22 cellular contexts compared by ENCODE assay signal in the genomic region with DNA sequence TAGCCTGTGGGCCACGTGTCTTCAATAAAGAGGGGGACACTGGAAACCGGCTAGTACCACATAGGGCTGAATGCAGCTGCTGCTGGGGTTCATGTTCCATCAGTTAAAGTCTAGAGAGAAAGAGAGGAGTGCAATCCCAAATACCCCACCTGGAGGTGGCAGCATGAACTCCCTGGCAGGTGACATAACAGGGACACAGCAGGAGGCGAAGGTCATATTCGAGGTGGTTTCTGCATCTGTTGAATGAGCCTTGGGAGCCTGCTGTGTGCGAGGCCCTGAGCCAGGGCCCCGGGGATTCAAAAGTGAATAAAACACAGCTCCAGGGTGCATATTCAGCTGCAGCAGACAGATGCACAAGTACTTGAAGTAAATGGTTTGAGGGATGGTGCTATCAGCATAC.
DNase-seq lines count a peak whose midpoint lies in the region; ATAC-seq, FAIRE-seq and TF ChIP-seq lines count a peak whose summit lies in the region.
"Had no signal": no experiment of that assay in that cellular context is flagged by ENCODE, and none has a peak within 500 bp of the region (broad histone marks: within the 10 kb centered on the region; RNA-seq: fewer than 3 reads in every experiment).

No MANE protein-coding gene starts in this region.

- H3K27ac ChIP-seq in H1 (ENCODE audit: low read depth, low read length), result no peak overlapping the region
- H3K27ac ChIP-seq: prostate gland, transverse colon had no signal

- FAIRE-seq in H1 (lab: Jason Lieb, UNC), result peak; percentile 28
- FAIRE-seq: endometrium had no signal

- 72% methylated on average over 6 of the region's 6 CpGs; no CpG with 5 or more reads in 1 of the 2 experiments for WGBS in H1 (ENCODE audit: extremely low coverage in 1 of 2, insufficient coverage in 1 of 2, insufficient read length in 1 of 2, insufficient replicate concordance in 2 of 2, low coverage in 1 of 2, low lambda C conversion rate in 2 of 2, missing lambda C conversion rate in 1 of 2), 2 experiments

- H3K36me3 Mint-ChIP-seq in activated CD4-positive, alpha-beta T cell treated with anti-CD3 and anti-CD28 coated beads, Interleukin-2, amount 10 ng/mL, durations not matched to agents 24 days and 14 days (ENCODE audit: low read depth), result no peaks in the 10 kb centered on the region
- H3K36me3 Mint-ChIP-seq: natural killer cell treated with Interleukin-12 subunit alpha and Interleukin-12 subunit beta and Interleukin-15 and Interleukin-18, amount 100 ng/mL, for 72 hours had no signal

- H3K23ac ChIP-seq in H1 (ENCODE audit: insufficient read length), result no peak overlapping the region

- H3K4me1 Mint-ChIP-seq in activated CD4-positive, alpha-beta T cell treated with anti-CD3 and anti-CD28 coated beads, Interleukin-2, amount 10 ng/mL, durations not matched to agents 24 days and 14 days, result no peaks in the 10 kb centered on the region

- no peak overlapping the region for H3K56ac ChIP-seq in H1 (replicated peaks; ENCODE audit: insufficient read length, low read depth, low read length)

- H2AK5ac ChIP-seq in H1 (ENCODE audit: low read depth, low read length), result no peak overlapping the region

- no peak overlapping the region for H3K4me2 ChIP-seq in H1 (ENCODE audit: insufficient read depth in 1 of 2, low read depth in 2 of 2, low read length in 2 of 2)

- no peaks in the 10 kb centered on the region for H3K27me3 ChIP-seq in H1 (replicated peaks in 1 of 4; ENCODE audit: control insufficient read depth in 3 of 4, extremely low read depth in 1 of 4, insufficient read depth in 3 of 4, low read length in 3 of 4)

- no peak overlapping the region for H2BK120ac ChIP-seq in H1 (replicated peaks; ENCODE audit: low read depth, low read length)

- no peak overlapping the region for H2BK15ac ChIP-seq in H1 (ENCODE audit: low read length)

- no peak overlapping the region for H2BK20ac ChIP-seq in H1 (ENCODE audit: low read length)

- H3K27me3 Mint-ChIP-seq in activated CD4-positive, alpha-beta T cell treated with anti-CD3 and anti-CD28 coated beads, Interleukin-2, amount 10 ng/mL, durations not matched to agents 24 days and 14 days, result peaks cover 9% of the 10 kb centered on the region

- no peak overlapping the region for H4K91ac ChIP-seq in H1 (replicated peaks; ENCODE audit: insufficient read length, low read length)

- no peaks in the 10 kb centered on the region for H3K23me2 ChIP-seq in H1 (ENCODE audit: low read depth, low read length)

- no peaks in the 10 kb centered on the region for H4K20me1 ChIP-seq in H1 (replicated peaks in 1 of 2; ENCODE audit: control insufficient read depth in 1 of 2, insufficient read depth in 2 of 2, low read length in 2 of 2)

- peak; percentile 39 to 51 for TF ChIP-seq RAD21 in H1 (IDR thresholded peaks at IDR 0.05 in 1 of 2, conservative IDR thresholded peaks at IDR 0.05 in 1 of 2; ENCODE audit: low read depth in 2 of 2, low read length in 2 of 2)

- intact Hi-C loops in activated CD4-positive, alpha-beta T cell treated with anti-CD3 and anti-CD28 coated beads, Interleukin-2, amount 10 ng/mL, durations not matched to agents 24 days and 14 days (cut with micrococcal nuclease), result no loop called here

- ATAC-seq in GM21717 (IDR thresholded peaks at IDR 0.05; ENCODE audit: unreplicated experiment) (no peak), HG03439 (IDR thresholded peaks at IDR 0.05; ENCODE audit: unreplicated experiment) (no peak)

- peak; percentile 12 for DNase-seq in DMS53 (lab: John Stamatoyannopoulos, UW)
- no peak for DNase-seq in DMS53 treated with DMSO at 0.1 percent for 48 hours (lab: John Stamatoyannopoulos, UW; ENCODE audit: unreplicated experiment)
- peak; percentile 99 for DNase-seq in NCI-H345 treated with DMSO at 0.1 percent for 48 hours (lab: John Stamatoyannopoulos, UW; ENCODE audit: unreplicated experiment)
- peak in 1 of 2 experiments; percentile 50 for DNase-seq in H1 (ENCODE audit: low read depth in 1 of 2, low spot score in 2 of 2)
- DNase-seq in stimulated activated naive CD4-positive, alpha-beta T cell (lab: John Stamatoyannopoulos, UW), result no peak
- DNase-seq in activated CD4-positive, alpha-beta T cell treated with anti-CD3 and anti-CD28 coated beads, Interleukin-2, amount 10 ng/mL, durations not matched to agents 24 days and 14 days, result no peak
- DNase-seq: 8988T; activated gamma-delta T cell; amniotic stem cell; C1 segment of cervical spinal cord; DMS79 treated with DMSO at 0.1 percent for 48 hours; Kasumi-1; NCI-H1694 treated with DMSO at 0.1 percent for 48 hours; stimulated activated CD4-positive, alpha-beta T cell treated with anti-CD3 and anti-CD28 coated beads, Interleukin-12 subunit alpha, Interleukin-12 subunit beta, amount 100 ng/mL, for 4 hours; stimulated activated naive CD4-positive, alpha-beta T cell treated with Interleukin-2 at 50 U/mL for 16 hours; T-helper 1 cell; transverse colon had no signal

- H3K4ac ChIP-seq in H1 (replicated peaks; ENCODE audit: insufficient read length, low read depth, low read length), result no peak overlapping the region

- H3K9me3 ChIP-seq in H1 (ENCODE audit: insufficient read depth in 2 of 2, low read depth in 1 of 2, low read length in 1 of 2), result 0 out of 4 replicates have a peak, but pooled peaks cover 0 to 6% of the 10 kb centered on the region in 2 experiments
- H3K9me3 ChIP-seq: prostate gland, transverse colon had no signal

- peak; percentile 9 to 48 (median 45); a peak in 3 of 4 replicates for TF ChIP-seq CTCF in H1 (IDR thresholded peaks at IDR 0.05; ENCODE audit: control extremely low read depth in 1 of 3, insufficient read depth in 1 of 3, low read depth in 1 of 3, low read length in 3 of 3)

- H3K79me2 ChIP-seq in H1 (ENCODE audit: control insufficient read depth in 1 of 2, insufficient read depth in 2 of 2, low read length in 2 of 2), result no peaks in the 10 kb centered on the region

- CTCF ChIA-PET in H1 (lab: Charles Lee; ENCODE audit: partially characterized antibody), result interaction anchor here (0.5 to 1.6 kb wide), 10 partner anchors 10 to 272 kb away, joined by 3 read pairs; no protein-coding TSS in a partner anchor

- no peak overlapping the region for H2BK5ac ChIP-seq in H1 (ENCODE audit: low read depth, low read length)

- H3K9me3 Mint-ChIP-seq in activated CD4-positive, alpha-beta T cell treated with anti-CD3 and anti-CD28 coated beads, Interleukin-2, amount 10 ng/mL, durations not matched to agents 24 days and 14 days, result peaks cover 4% of the 10 kb centered on the region
- H3K9me3 Mint-ChIP-seq: natural killer cell treated with Interleukin-12 subunit alpha and Interleukin-12 subunit beta and Interleukin-15 and Interleukin-18, amount 100 ng/mL, for 72 hours had no signal

- no peak overlapping the region for H3K18ac ChIP-seq in H1 (ENCODE audit: extremely low read depth, low read length)

- no peak for TF ChIP-seq POLR2A in H1 (IDR thresholded peaks at IDR 0.05; ENCODE audit: control extremely low read depth in 1 of 2, low read depth in 2 of 2, low read length in 2 of 2)

- POLR2A ChIA-PET in H1 (lab: Charles Lee; ENCODE audit: partially characterized antibody), result no interaction called here

- no peak overlapping the region for H2BK12ac ChIP-seq in H1 (ENCODE audit: low read depth, low read length)

- H3K9ac ChIP-seq in H1 (replicated peaks in 1 of 4; ENCODE audit: extremely low read depth in 1 of 4, low read depth in 3 of 4, low read length in 3 of 4), result no peak overlapping the region

- no peak overlapping the region for H3K4me3 Mint-ChIP-seq in activated CD4-positive, alpha-beta T cell treated with anti-CD3 and anti-CD28 coated beads, Interleukin-2, amount 10 ng/mL, durations not matched to agents 24 days and 14 days
- H3K4me3 Mint-ChIP-seq: natural killer cell treated with Interleukin-12 subunit alpha and Interleukin-12 subunit beta and Interleukin-15 and Interleukin-18, amount 100 ng/mL, for 72 hours had no signal

- H3K36me3 ChIP-seq in H1 (ENCODE audit: control insufficient read depth in 2 of 4, insufficient read depth in 4 of 4, low read length in 3 of 4), result no peaks in the 10 kb centered on the region
- H3K36me3 ChIP-seq: prostate gland, transverse colon had no signal

- no peak overlapping the region for H3K27ac Mint-ChIP-seq in activated CD4-positive, alpha-beta T cell treated with anti-CD3 and anti-CD28 coated beads, Interleukin-2, amount 10 ng/mL, durations not matched to agents 24 days and 14 days
- H3K27ac Mint-ChIP-seq: natural killer cell treated with Interleukin-12 subunit alpha and Interleukin-12 subunit beta and Interleukin-15 and Interleukin-18, amount 100 ng/mL, for 72 hours had no signal

- H4K8ac ChIP-seq in H1 (ENCODE audit: extremely low read depth, insufficient read depth, low read length), result no peak overlapping the region

- H3K4me3 ChIP-seq in H1 (ENCODE audit: extremely low read depth in 1 of 4, insufficient read depth in 2 of 4, low read depth in 3 of 4, low read length in 4 of 4), result no peak overlapping the region
- H3K4me3 ChIP-seq: prostate gland, transverse colon had no signal

- H4K5ac ChIP-seq in H1 (ENCODE audit: insufficient read length, low read depth, low read length), result no peak overlapping the region

- H2AFZ ChIP-seq in H1 (ENCODE audit: low read length), result no peak overlapping the region

- no peak for TF ChIP-seq EP300 in H1 (IDR thresholded peaks at IDR 0.05; ENCODE audit: borderline replicate concordance in 1 of 2, low read depth in 2 of 2, low read length in 2 of 2)

- peaks cover 0 to 10% (median 2%) of the 10 kb centered on the region in 4 experiments; a peak in 3 of 7 replicates for H3K4me1 ChIP-seq in H1 (replicated peaks in 1 of 4; ENCODE audit: control insufficient read depth in 3 of 4, insufficient read depth in 4 of 4, low read length in 3 of 4)
- H3K4me1 ChIP-seq: prostate gland, transverse colon had no signal

- H3K14ac ChIP-seq in H1 (ENCODE audit: insufficient read length), result no peak overlapping the region

- no peaks in the 10 kb centered on the region for H3K79me1 ChIP-seq in H1 (ENCODE audit: low read depth, low read length)

TF ChIP-seq in H1, 55 proteins besides CTCF, POLR2A, EP300 and RAD21 (continues in another document):
- no peak for TF ChIP-seq GTF2F1 (IDR thresholded peaks at IDR 0.05; ENCODE audit: borderline replicate concordance, low read depth, low read length)
- no peak for TF ChIP-seq SAP30 (IDR thresholded peaks at IDR 0.05; ENCODE audit: insufficient read depth, insufficient replicate concordance, low read length)
- no peak for TF ChIP-seq RFX5 (IDR thresholded peaks at IDR 0.05; ENCODE audit: borderline replicate concordance, low read depth, low read length)
- no peak for TF ChIP-seq NRF1 (IDR thresholded peaks at IDR 0.05; ENCODE audit: low read depth, low read length)
- no peak for TF ChIP-seq JUND (IDR thresholded peaks at IDR 0.05; ENCODE audit: low read length)
- no peak for TF ChIP-seq TBP (IDR thresholded peaks at IDR 0.05; ENCODE audit: low read depth, low read length)

Comparison
In these comparisons a context has a peak if more than half of its experiments do, and no peak if none do; other contexts are left out.
1. DNase-seq: peak in DMS53 (single experiment) and NCI-H345 treated with DMSO at 0.1 percent for 48 hours (single experiment); none in DMS53 treated with DMSO at 0.1 percent for 48 hours (single experiment), stimulated activated naive CD4-positive, alpha-beta T cell (0 of 6) and activated CD4-positive, alpha-beta T cell treated with anti-CD3 and anti-CD28 coated beads, Interleukin-2, amount 10 ng/mL, durations not matched to agents 24 days and 14 days (single experiment).